In the genomic region with DNA sequence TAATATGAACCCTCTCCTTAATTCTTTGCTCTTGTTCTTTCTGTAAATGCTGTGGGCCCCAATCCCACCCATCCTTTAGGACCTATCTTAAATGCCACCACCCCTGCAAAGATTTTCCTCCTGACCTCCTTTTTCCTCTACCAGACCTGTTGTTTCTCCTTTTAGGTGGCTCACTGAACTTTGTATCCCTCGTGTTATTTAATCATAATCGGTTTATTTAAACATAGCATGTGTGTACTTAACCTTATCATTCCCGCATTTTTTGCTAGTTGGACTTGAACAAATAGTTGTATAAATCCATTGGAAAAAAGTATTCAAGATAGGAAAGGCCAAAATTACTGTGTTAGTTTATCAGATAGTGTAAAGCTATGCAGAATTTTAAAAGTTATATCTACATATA, we compare ENCODE assay signal across 8 cellular contexts. TPM values are rescaled to one million over a fixed set of nuclear protein-coding genes. Genes with fewer than 3 reads are reported as not detected.
A peak's percentile ranks its signal among the peaks of the same experiment; 100 is the strongest.
DNase-seq lines count a peak whose midpoint lies in the region; ATAC-seq and TF ChIP-seq lines count a peak whose summit lies in the region.

No MANE protein-coding gene starts in this region.

- H3K9me3 ChIP-seq in adipocyte (ENCODE audit: control insufficient read depth, low read length) (no peaks in the 10 kb centered on the region), lower lobe of right lung (no peaks in the 10 kb centered on the region)

- peaks cover 41% of the 10 kb centered on the region for H3K4me1 Mint-ChIP-seq in activated CD4-positive, alpha-beta T cell treated with anti-CD3 and anti-CD28 coated beads, Interleukin-2, amount 10 ng/mL, durations not matched to agents 24 days and 14 days

- peaks cover 18% of the 10 kb centered on the region for H3K36me3 ChIP-seq in adipocyte (ENCODE audit: control insufficient read depth, insufficient read depth, low read length, severe bottlenecking)
- peaks cover 18% of the 10 kb centered on the region for H3K36me3 ChIP-seq in lower lobe of right lung

- H3K27ac Mint-ChIP-seq in activated CD4-positive, alpha-beta T cell treated with anti-CD3 and anti-CD28 coated beads, Interleukin-2, amount 10 ng/mL, durations not matched to agents 24 days and 14 days, result peak overlapping the region; percentile 87

- H3K27me3 Mint-ChIP-seq in activated CD4-positive, alpha-beta T cell treated with anti-CD3 and anti-CD28 coated beads, Interleukin-2, amount 10 ng/mL, durations not matched to agents 24 days and 14 days, result no peaks in the 10 kb centered on the region

- H3K9me3 Mint-ChIP-seq in activated CD4-positive, alpha-beta T cell treated with anti-CD3 and anti-CD28 coated beads, Interleukin-2, amount 10 ng/mL, durations not matched to agents 24 days and 14 days, result peaks cover 11% of the 10 kb centered on the region

- peak overlapping the region; percentile 81 for H3K4me3 ChIP-seq in adipocyte (ENCODE audit: low read length)
- H3K4me3 ChIP-seq in lower lobe of right lung, result peak overlapping the region; percentile 89

- H3K27me3 ChIP-seq in adipocyte (replicated peaks; ENCODE audit: control insufficient read depth, insufficient read depth, low read length) (no peaks in the 10 kb centered on the region), lower lobe of right lung (ENCODE audit: low read depth) (no peaks in the 10 kb centered on the region)

- peak; percentile 59 for DNase-seq in activated CD4-positive, alpha-beta T cell treated with anti-CD3 and anti-CD28 coated beads, Interleukin-2, amount 10 ng/mL, durations not matched to agents 24 days and 14 days
- DNase-seq in activated CD4-positive, alpha-beta T cell treated with anti-CD3 and anti-CD28 coated beads, Interleukin-2, amount 50 U/mL, for 1 hour, result no peak
- DNase-seq in adipocyte (ENCODE audit: low read depth) (no peak), lower lobe of right lung (no peak), H4 (ENCODE audit: low spot score) (no peak), mesenteric fat pad (ENCODE audit: low spot score) (no peak)

- intact Hi-C loops in activated CD4-positive, alpha-beta T cell treated with anti-CD3 and anti-CD28 coated beads, Interleukin-2, amount 10 ng/mL, durations not matched to agents 24 days and 14 days (cut with micrococcal nuclease), result no loop called here
- intact Hi-C loops in lower lobe of right lung (cut with DNase I), result no loop called here

- no peak for TF ChIP-seq CTCF in lower lobe of right lung (IDR thresholded peaks at IDR 0.05)

- H3K36me3 Mint-ChIP-seq in activated CD4-positive, alpha-beta T cell treated with anti-CD3 and anti-CD28 coated beads, Interleukin-2, amount 10 ng/mL, durations not matched to agents 24 days and 14 days (ENCODE audit: low read depth), result peaks cover 48% of the 10 kb centered on the region

- ATAC-seq in lower lobe of right lung (no peak), GM18520 (IDR thresholded peaks at IDR 0.05; ENCODE audit: unreplicated experiment) (no peak)

- peak overlapping the region; percentile 87 for H3K9ac ChIP-seq in adipocyte (ENCODE audit: low read length)

- H3K4me1 ChIP-seq in adipocyte (ENCODE audit: control insufficient read depth, insufficient read depth, low read length) (peaks cover 27% of the 10 kb centered on the region), lower lobe of right lung (peaks cover 38% of the 10 kb centered on the region)

- H3K4me3 Mint-ChIP-seq in activated CD4-positive, alpha-beta T cell treated with anti-CD3 and anti-CD28 coated beads, Interleukin-2, amount 10 ng/mL, durations not matched to agents 24 days and 14 days, result peak overlapping the region; percentile 97

- peak overlapping the region; percentile 100 for H3K27ac ChIP-seq in lower lobe of right lung
- peak overlapping the region; percentile 92 for H3K27ac ChIP-seq in temporal lobe (ENCODE audit: low read depth, low read length)

RNA-seq across cellular contexts. Expression of gene NFKBIZ, which starts 1.0 kb away (rescaled TPM):
- total RNA-seq in activated CD4-positive, alpha-beta T cell treated with anti-CD3 and anti-CD28 coated beads, Interleukin-2, amount 10 ng/mL, durations not matched to agents 24 days and 14 days, result 57.2 and 59.2 TPM in 2 replicates
- 76.2 TPM for total RNA-seq in lower lobe of right lung
- total RNA-seq in temporal lobe, result 1.5 TPM
- total RNA-seq in H4 (2014; rRNA removed; shearing (Covaris generic)), result 0.81 and 8.0 TPM in 2 replicates
- total RNA-seq in mesenteric fat pad, result 133 TPM
